In genomic region chr11:8682219-8683114, GRCh38 we compare ENCODE assay signal across 1 cellular context.
TF ChIP-seq lines count a peak whose summit lies in the region.

RPL27A (plus strand) TSS chr11:8682792; CDS start chr11:8682814, 22 bp downstream.
A gene with protein sequence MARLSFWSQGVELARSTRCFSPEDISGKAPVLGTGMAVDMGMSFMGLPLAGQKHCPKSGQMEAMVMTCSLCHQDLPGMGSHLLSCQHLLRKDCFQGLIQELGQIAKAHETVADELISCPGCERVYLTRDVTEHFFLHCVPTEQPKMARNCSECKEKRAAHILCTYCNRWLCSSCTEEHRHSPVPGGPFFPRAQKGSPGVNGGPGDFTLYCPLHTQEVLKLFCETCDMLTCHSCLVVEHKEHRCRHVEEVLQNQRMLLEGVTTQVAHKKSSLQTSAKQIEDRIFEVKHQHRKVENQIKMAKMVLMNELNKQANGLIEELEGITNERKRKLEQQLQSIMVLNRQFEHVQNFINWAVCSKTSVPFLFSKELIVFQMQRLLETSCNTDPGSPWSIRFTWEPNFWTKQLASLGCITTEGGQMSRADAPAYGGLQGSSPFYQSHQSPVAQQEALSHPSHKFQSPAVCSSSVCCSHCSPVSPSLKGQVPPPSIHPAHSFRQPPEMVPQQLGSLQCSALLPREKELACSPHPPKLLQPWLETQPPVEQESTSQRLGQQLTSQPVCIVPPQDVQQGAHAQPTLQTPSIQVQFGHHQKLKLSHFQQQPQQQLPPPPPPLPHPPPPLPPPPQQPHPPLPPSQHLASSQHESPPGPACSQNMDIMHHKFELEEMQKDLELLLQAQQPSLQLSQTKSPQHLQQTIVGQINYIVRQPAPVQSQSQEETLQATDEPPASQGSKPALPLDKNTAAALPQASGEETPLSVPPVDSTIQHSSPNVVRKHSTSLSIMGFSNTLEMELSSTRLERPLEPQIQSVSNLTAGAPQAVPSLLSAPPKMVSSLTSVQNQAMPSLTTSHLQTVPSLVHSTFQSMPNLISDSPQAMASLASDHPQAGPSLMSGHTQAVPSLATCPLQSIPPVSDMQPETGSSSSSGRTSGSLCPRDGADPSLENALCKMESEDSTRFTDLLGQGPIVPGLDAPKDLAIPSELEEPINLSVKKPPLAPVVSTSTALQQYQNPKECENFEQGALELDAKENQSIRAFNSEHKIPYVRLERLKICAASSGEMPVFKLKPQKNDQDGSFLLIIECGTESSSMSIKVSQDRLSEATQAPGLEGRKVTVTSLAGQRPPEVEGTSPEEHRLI (N-terminal part only) (minus strand): TSS chr11:8682665. CDS start chr11:8672274, 10,391 bp downstream.

TF ChIP-seq in HepG2, 621 proteins besides CTCF, POLR2A, EP300 and RAD21 (continued from another document and continues in another):
- TF ChIP-seq BORCS8-MEF2B (CRISPR knock-in tag; IDR thresholded peaks at IDR 0.05) (peak; percentile 68; the same call in 1 of the 2 replicates), ZMAT5 (CRISPR knock-in tag; IDR thresholded peaks at IDR 0.05; ENCODE audit: borderline replicate concordance, low read depth) (no peak), ATF1 (CRISPR knock-in tag; IDR thresholded peaks at IDR 0.05) (no peak), RFX3 (CRISPR knock-in tag; IDR thresholded peaks at IDR 0.05) (no peak), NCOA1 (CRISPR knock-in tag; IDR thresholded peaks at IDR 0.05) (peak; percentile 92), ZNF7 (CRISPR knock-in tag; IDR thresholded peaks at IDR 0.05) (no peak), HHEX (CRISPR knock-in tag; IDR thresholded peaks at IDR 0.05) (no peak), FOSL2 (CRISPR knock-in tag; IDR thresholded peaks at IDR 0.05) (no peak; the same call in 1 of the 2 replicates), HIVEP1 (CRISPR knock-in tag; IDR thresholded peaks at IDR 0.05) (peak; percentile 43; the same call in 1 of the 2 replicates), CREB3 (CRISPR knock-in tag; IDR thresholded peaks at IDR 0.05) (0 out of 2 replicates have a peak, but pooled peaks have one; percentile 5), ZSCAN25 (CRISPR knock-in tag; IDR thresholded peaks at IDR 0.05) (no peak; the same call in 1 of the 2 replicates), RARA (CRISPR knock-in tag; IDR thresholded peaks at IDR 0.05) (0 out of 2 replicates have a peak, but pooled peaks have one; percentile 25), ZNF17 (CRISPR knock-in tag; IDR thresholded peaks at IDR 0.05) (no peak), E2F5 (CRISPR knock-in tag; conservative IDR thresholded peaks at IDR 0.05) (no peak; the same call in 1 of the 2 replicates), ZSCAN29 (CRISPR knock-in tag; conservative IDR thresholded peaks at IDR 0.05) (no peak), ZBTB38 (CRISPR knock-in tag; IDR thresholded peaks at IDR 0.05) (peak; percentile 53), ARNT (IDR thresholded peaks at IDR 0.05) (no peak), ZNF501 (CRISPR knock-in tag; IDR thresholded peaks at IDR 0.05) (peak; percentile 68), ZNF407 (CRISPR knock-in tag; IDR thresholded peaks at IDR 0.05; ENCODE audit: not compliant biosample characterization) (no peak), NFIC (IDR thresholded peaks at IDR 0.05; ENCODE audit: low read length) (peak; percentile 7; the same call in 1 of the 2 replicates), NRL (CRISPR knock-in tag; IDR thresholded peaks at IDR 0.05; ENCODE audit: borderline replicate concordance) (peak; percentile 38), ZUFSP (CRISPR knock-in tag; IDR thresholded peaks at IDR 0.05; ENCODE audit: borderline replicate concordance) (no peak)
- TF ChIP-seq, protein P1, sequence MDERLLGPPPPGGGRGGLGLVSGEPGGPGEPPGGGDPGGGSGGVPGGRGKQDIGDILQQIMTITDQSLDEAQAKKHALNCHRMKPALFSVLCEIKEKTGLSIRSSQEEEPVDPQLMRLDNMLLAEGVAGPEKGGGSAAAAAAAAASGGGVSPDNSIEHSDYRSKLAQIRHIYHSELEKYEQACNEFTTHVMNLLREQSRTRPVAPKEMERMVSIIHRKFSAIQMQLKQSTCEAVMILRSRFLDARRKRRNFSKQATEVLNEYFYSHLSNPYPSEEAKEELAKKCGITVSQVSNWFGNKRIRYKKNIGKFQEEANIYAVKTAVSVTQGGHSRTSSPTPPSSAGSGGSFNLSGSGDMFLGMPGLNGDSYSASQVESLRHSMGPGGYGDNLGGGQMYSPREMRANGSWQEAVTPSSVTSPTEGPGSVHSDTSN (CRISPR knock-in tag; IDR thresholded peaks at IDR 0.05) = no peak
- TF ChIP-seq, protein P2, sequence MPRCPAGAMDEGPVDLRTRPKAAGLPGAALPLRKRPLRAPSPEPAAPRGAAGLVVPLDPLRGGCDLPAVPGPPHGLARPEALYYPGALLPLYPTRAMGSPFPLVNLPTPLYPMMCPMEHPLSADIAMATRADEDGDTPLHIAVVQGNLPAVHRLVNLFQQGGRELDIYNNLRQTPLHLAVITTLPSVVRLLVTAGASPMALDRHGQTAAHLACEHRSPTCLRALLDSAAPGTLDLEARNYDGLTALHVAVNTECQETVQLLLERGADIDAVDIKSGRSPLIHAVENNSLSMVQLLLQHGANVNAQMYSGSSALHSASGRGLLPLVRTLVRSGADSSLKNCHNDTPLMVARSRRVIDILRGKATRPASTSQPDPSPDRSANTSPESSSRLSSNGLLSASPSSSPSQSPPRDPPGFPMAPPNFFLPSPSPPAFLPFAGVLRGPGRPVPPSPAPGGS (CRISPR knock-in tag; IDR thresholded peaks at IDR 0.05) = peak; percentile 92
- TF ChIP-seq, protein P3, sequence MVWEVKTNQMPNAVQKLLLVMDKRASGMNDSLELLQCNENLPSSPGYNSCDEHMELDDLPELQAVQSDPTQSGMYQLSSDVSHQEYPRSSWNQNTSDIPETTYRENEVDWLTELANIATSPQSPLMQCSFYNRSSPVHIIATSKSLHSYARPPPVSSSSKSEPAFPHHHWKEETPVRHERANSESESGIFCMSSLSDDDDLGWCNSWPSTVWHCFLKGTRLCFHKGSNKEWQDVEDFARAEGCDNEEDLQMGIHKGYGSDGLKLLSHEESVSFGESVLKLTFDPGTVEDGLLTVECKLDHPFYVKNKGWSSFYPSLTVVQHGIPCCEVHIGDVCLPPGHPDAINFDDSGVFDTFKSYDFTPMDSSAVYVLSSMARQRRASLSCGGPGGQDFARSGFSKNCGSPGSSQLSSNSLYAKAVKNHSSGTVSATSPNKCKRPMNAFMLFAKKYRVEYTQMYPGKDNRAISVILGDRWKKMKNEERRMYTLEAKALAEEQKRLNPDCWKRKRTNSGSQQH (CRISPR knock-in tag; IDR thresholded peaks at IDR 0.05; ENCODE audit: low read depth) = peak; percentile 83
- TF ChIP-seq, protein P4, sequence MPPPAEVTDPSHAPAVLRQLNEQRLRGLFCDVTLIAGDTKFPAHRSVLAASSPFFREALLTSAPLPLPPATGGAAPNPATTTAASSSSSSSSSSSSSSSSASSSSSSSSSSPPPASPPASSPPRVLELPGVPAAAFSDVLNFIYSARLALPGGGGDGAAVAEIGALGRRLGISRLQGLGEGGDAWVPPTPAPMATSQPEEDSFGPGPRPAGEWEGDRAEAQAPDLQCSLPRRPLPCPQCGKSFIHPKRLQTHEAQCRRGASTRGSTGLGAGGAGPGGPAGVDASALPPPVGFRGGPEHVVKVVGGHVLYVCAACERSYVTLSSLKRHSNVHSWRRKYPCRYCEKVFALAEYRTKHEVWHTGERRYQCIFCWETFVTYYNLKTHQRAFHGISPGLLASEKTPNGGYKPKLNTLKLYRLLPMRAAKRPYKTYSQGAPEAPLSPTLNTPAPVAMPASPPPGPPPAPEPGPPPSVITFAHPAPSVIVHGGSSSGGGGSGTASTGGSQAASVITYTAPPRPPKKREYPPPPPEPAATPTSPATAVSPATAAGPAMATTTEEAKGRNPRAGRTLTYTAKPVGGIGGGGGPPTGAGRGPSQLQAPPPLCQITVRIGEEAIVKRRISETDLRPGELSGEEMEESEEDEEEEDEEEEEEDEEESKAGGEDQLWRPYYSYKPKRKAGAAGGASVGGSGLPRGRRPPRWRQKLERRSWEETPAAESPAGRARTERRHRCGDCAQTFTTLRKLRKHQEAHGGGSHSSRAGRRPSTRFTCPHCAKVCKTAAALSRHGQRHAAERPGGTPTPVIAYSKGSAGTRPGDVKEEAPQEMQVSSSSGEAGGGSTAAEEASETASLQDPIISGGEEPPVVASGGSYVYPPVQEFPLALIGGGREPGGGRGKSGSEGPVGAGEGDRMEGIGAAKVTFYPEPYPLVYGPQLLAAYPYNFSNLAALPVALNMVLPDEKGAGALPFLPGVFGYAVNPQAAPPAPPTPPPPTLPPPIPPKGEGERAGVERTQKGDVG (CRISPR knock-in tag; IDR thresholded peaks at IDR 0.05; ENCODE audit: borderline replicate concordance) = 0 out of 2 replicates have a peak, but pooled peaks have one; percentile 11
- TF ChIP-seq, protein P5, sequence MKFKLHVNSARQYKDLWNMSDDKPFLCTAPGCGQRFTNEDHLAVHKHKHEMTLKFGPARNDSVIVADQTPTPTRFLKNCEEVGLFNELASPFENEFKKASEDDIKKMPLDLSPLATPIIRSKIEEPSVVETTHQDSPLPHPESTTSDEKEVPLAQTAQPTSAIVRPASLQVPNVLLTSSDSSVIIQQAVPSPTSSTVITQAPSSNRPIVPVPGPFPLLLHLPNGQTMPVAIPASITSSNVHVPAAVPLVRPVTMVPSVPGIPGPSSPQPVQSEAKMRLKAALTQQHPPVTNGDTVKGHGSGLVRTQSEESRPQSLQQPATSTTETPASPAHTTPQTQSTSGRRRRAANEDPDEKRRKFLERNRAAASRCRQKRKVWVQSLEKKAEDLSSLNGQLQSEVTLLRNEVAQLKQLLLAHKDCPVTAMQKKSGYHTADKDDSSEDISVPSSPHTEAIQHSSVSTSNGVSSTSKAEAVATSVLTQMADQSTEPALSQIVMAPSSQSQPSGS (CRISPR knock-in tag; IDR thresholded peaks at IDR 0.05) = no peak
